Comparison of ENCODE assay signal across 17 cellular contexts in the genomic region with DNA sequence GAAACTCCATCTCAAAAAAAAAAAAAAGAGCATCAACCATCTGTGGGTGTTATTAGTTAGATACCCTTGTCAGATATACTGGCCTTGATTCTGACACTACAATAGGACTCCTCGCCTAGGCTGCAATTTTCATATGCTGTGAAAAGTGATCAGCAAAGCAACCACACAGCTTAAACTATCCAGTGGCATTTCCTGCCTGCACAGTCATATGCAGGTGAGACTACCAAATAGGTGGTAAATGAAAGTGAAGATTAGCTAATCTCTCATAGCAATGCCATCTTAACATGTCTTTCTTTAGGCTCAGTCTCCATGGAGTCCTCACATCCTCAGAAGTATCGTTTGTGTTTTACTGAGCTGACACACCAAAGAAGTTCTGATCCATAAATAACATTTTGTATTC. TPM values are rescaled to one million over a fixed set of nuclear protein-coding genes. Genes with fewer than 3 reads are reported as not detected.
DNase-seq lines count a peak whose midpoint lies in the region; ATAC-seq and TF ChIP-seq lines count a peak whose summit lies in the region.
"Had no signal": no experiment of that assay in that cellular context is flagged by ENCODE, and none has a peak within 500 bp of the region (broad histone marks: within the 10 kb centered on the region; RNA-seq: fewer than 3 reads in every experiment).

No MANE protein-coding gene starts in this region.

- no peaks in the 10 kb centered on the region for H3K9me3 Mint-ChIP-seq in activated CD4-positive, alpha-beta T cell treated with anti-CD3 and anti-CD28 coated beads for 36 hours (ENCODE audit: low read depth)
- H3K9me3 Mint-ChIP-seq in activated CD8-positive, alpha-beta T cell treated with anti-CD3 and anti-CD28 coated beads, Interleukin-2, amount 10 ng/mL, durations not matched to agents 7 days and 5 days (ENCODE audit: insufficient read depth) = no peaks in the 10 kb centered on the region
- H3K9me3 Mint-ChIP-seq in stimulated activated effector memory CD8-positive, alpha-beta T cell treated with anti-CD3 and anti-CD28 coated beads, Interleukin-12 subunit alpha, Interleukin-12 subunit beta, amount 100 ng/mL, for 72 hours = no peaks in the 10 kb centered on the region
- H3K9me3 Mint-ChIP-seq in CD14-positive monocyte = no peaks in the 10 kb centered on the region
- H3K9me3 Mint-ChIP-seq: central memory CD8-positive, alpha-beta T cell had no signal

- peaks cover 13% of the 10 kb centered on the region for H3K36me3 Mint-ChIP-seq in activated CD4-positive, alpha-beta T cell treated with anti-CD3 and anti-CD28 coated beads for 36 hours (ENCODE audit: low read depth)
- peaks cover 3% of the 10 kb centered on the region for H3K36me3 Mint-ChIP-seq in activated CD8-positive, alpha-beta T cell treated with anti-CD3 and anti-CD28 coated beads, Interleukin-2, amount 10 ng/mL, durations not matched to agents 7 days and 5 days (ENCODE audit: low read depth)
- H3K36me3 Mint-ChIP-seq in stimulated activated effector memory CD8-positive, alpha-beta T cell treated with anti-CD3 and anti-CD28 coated beads, Interleukin-12 subunit alpha, Interleukin-12 subunit beta, amount 100 ng/mL, for 72 hours = peaks cover 23% of the 10 kb centered on the region
- H3K36me3 Mint-ChIP-seq in CD14-positive monocyte = peaks cover 0 to 3% of the 10 kb centered on the region in 2 donors

- POLR2A ChIA-PET in activated CD4-positive, alpha-beta T cell treated with anti-CD3 and anti-CD28 coated beads for 36 hours (lab: Charles Lee) = interaction anchor here (0.9 kb wide), 1 partner anchor 14 kb away, joined by 3 read pairs; no protein-coding TSS in a partner anchor
- POLR2A ChIA-PET in activated CD8-positive, alpha-beta T cell treated with anti-CD3 and anti-CD28 coated beads, Interleukin-2, amount 10 ng/mL, durations not matched to agents 7 days and 5 days (lab: Charles Lee) = interaction anchor here (0.7 to 1.1 kb wide), 3 partner anchors 14 to 821 kb away, joined by 3 to 7 read pairs (median 3); a partner anchor contains a TSS

- no peak for TF ChIP-seq CTCF in CD14-positive monocyte (IDR thresholded peaks at IDR 0.05)

- CTCF ChIA-PET in activated CD4-positive, alpha-beta T cell treated with anti-CD3 and anti-CD28 coated beads for 36 hours (lab: Charles Lee) = no interaction called here
- CTCF ChIA-PET in activated CD8-positive, alpha-beta T cell treated with anti-CD3 and anti-CD28 coated beads, Interleukin-2, amount 10 ng/mL, durations not matched to agents 7 days and 5 days (lab: Charles Lee) = interaction anchor here (1.4 to 1.6 kb wide), 2 partner anchors 14 to 36 kb away, joined by 4 to 9 read pairs; no protein-coding TSS in a partner anchor

- H3K27ac Mint-ChIP-seq in activated CD4-positive, alpha-beta T cell treated with anti-CD3 and anti-CD28 coated beads for 36 hours = peak overlapping the region; percentile 4
- no peak overlapping the region for H3K27ac Mint-ChIP-seq in activated CD8-positive, alpha-beta T cell treated with anti-CD3 and anti-CD28 coated beads, Interleukin-2, amount 10 ng/mL, durations not matched to agents 7 days and 5 days
- peak overlapping the region; percentile 6 for H3K27ac Mint-ChIP-seq in stimulated activated effector memory CD8-positive, alpha-beta T cell treated with anti-CD3 and anti-CD28 coated beads, Interleukin-12 subunit alpha, Interleukin-12 subunit beta, amount 100 ng/mL, for 72 hours
- H3K27ac Mint-ChIP-seq in CD14-positive monocyte = no peak overlapping the region

- intact Hi-C loops in activated CD4-positive, alpha-beta T cell treated with anti-CD3 and anti-CD28 coated beads for 36 hours (cut with DNase I, micrococcal nuclease) = no loop called here
- intact Hi-C loops in CD14-positive monocyte (cut with micrococcal nuclease) = no loop called here

- peak; percentile 29 for DNase-seq in activated CD4-positive, alpha-beta T cell treated with anti-CD3 and anti-CD28 coated beads for 36 hours
- DNase-seq in activated CD4-positive, alpha-beta T cell treated with anti-CD3 and anti-CD28 coated beads, Interleukin-2, amount 50 U/mL, for 1 hour = no peak
- DNase-seq in activated CD8-positive, alpha-beta T cell treated with anti-CD3 and anti-CD28 coated beads, Interleukin-2, amount 10 ng/mL, durations not matched to agents 7 days and 5 days = no peak
- no peak for DNase-seq in stimulated activated effector memory CD8-positive, alpha-beta T cell treated with anti-CD3 and anti-CD28 coated beads, Interleukin-12 subunit alpha, Interleukin-12 subunit beta, amount 100 ng/mL, for 72 hours (ENCODE audit: low spot score in 2 of 2)
- DNase-seq in CD14-positive monocyte (ENCODE audit: low spot score) = no peak
- DNase-seq in DMS 273 (lab: John Stamatoyannopoulos, UW; ENCODE audit: unreplicated experiment) = no peak
- no peak for DNase-seq in NCI-H1048 (lab: John Stamatoyannopoulos, UW)
- DNase-seq: 8988T; activated CD4-positive, alpha-beta T cell treated with anti-CD3 and anti-CD28 coated beads for 1 hour; DMS79; foreskin keratinocyte; NCI-H1694 treated with DMSO at 0.1 percent for 48 hours; NCI-H446 treated with DMSO at 0.1 percent for 48 hours; posterior cingulate gyrus; SIG-M5 had no signal

- peaks cover 32% of the 10 kb centered on the region for H3K4me1 Mint-ChIP-seq in activated CD4-positive, alpha-beta T cell treated with anti-CD3 and anti-CD28 coated beads for 36 hours
- H3K4me1 Mint-ChIP-seq in activated CD8-positive, alpha-beta T cell treated with anti-CD3 and anti-CD28 coated beads, Interleukin-2, amount 10 ng/mL, durations not matched to agents 7 days and 5 days (ENCODE audit: low read depth) = peaks cover 9% of the 10 kb centered on the region
- peaks cover 15% of the 10 kb centered on the region for H3K4me1 Mint-ChIP-seq in stimulated activated effector memory CD8-positive, alpha-beta T cell treated with anti-CD3 and anti-CD28 coated beads, Interleukin-12 subunit alpha, Interleukin-12 subunit beta, amount 100 ng/mL, for 72 hours
- H3K4me1 Mint-ChIP-seq in CD14-positive monocyte = no peaks in the 10 kb centered on the region

- ATAC-seq in activated CD4-positive, alpha-beta T cell treated with anti-CD3 and anti-CD28 coated beads for 36 hours = peak; percentile 91
- ATAC-seq in GM21423 (IDR thresholded peaks at IDR 0.05; ENCODE audit: unreplicated experiment) = peak; percentile 31
- peak; percentile 47 for ATAC-seq in activated CD8-positive, alpha-beta T cell treated with anti-CD3 and anti-CD28 coated beads, Interleukin-2, amount 10 ng/mL, durations not matched to agents 7 days and 5 days
- ATAC-seq in stimulated activated effector memory CD8-positive, alpha-beta T cell treated with anti-CD3 and anti-CD28 coated beads, Interleukin-12 subunit alpha, Interleukin-12 subunit beta, amount 100 ng/mL, for 72 hours = peak; percentile 43
- ATAC-seq: foreskin keratinocyte had no signal

- no peak overlapping the region for H3K4me3 Mint-ChIP-seq in activated CD4-positive, alpha-beta T cell treated with anti-CD3 and anti-CD28 coated beads for 36 hours
- H3K4me3 Mint-ChIP-seq in activated CD8-positive, alpha-beta T cell treated with anti-CD3 and anti-CD28 coated beads, Interleukin-2, amount 10 ng/mL, durations not matched to agents 7 days and 5 days = no peak overlapping the region
- no peak overlapping the region for H3K4me3 Mint-ChIP-seq in stimulated activated effector memory CD8-positive, alpha-beta T cell treated with anti-CD3 and anti-CD28 coated beads, Interleukin-12 subunit alpha, Interleukin-12 subunit beta, amount 100 ng/mL, for 72 hours
- no peak overlapping the region for H3K4me3 Mint-ChIP-seq in CD14-positive monocyte
- H3K4me3 Mint-ChIP-seq: central memory CD8-positive, alpha-beta T cell had no signal

- no peaks in the 10 kb centered on the region for H3K27me3 Mint-ChIP-seq in activated CD4-positive, alpha-beta T cell treated with anti-CD3 and anti-CD28 coated beads for 36 hours
- H3K27me3 Mint-ChIP-seq in activated CD8-positive, alpha-beta T cell treated with anti-CD3 and anti-CD28 coated beads, Interleukin-2, amount 10 ng/mL, durations not matched to agents 7 days and 5 days (ENCODE audit: low read depth) = no peaks in the 10 kb centered on the region
- H3K27me3 Mint-ChIP-seq in CD14-positive monocyte (ENCODE audit: low read depth in 3 of 3) = no peaks in the 10 kb centered on the region
- H3K27me3 Mint-ChIP-seq: central memory CD8-positive, alpha-beta T cell had no signal

RNA-seq across cellular contexts. Expression of a gene that starts 40.8 kb away (rescaled TPM):
- 10 to 100 TPM in 1 of 2 experiments, 1 to 10 TPM in 1; 9.7 to 13.9 TPM for total RNA-seq in activated CD4-positive, alpha-beta T cell treated with anti-CD3 and anti-CD28 coated beads for 36 hours
- 1 to 10 TPM; 3.3 to 6.5 TPM for total RNA-seq in activated CD8-positive, alpha-beta T cell treated with anti-CD3 and anti-CD28 coated beads, Interleukin-2, amount 10 ng/mL, durations not matched to agents 7 days and 5 days
- 1 to 10 TPM; 1.1 to 1.2 TPM for polyA plus RNA-seq in CD14-positive monocyte

Comparison
In these comparisons a context has a peak if more than half of its experiments do, and no peak if none do; other contexts are left out.
1. ATAC-seq: peak in every context shown above with its lines; median percentile 91 in activated CD4-positive, alpha-beta T cell treated with anti-CD3 and anti-CD28 coated beads for 36 hours; 47 in activated CD8-positive, alpha-beta T cell treated with anti-CD3 and anti-CD28 coated beads, Interleukin-2, amount 10 ng/mL, durations not matched to agents 7 days and 5 days; 43 in stimulated activated effector memory CD8-positive, alpha-beta T cell treated with anti-CD3 and anti-CD28 coated beads, Interleukin-12 subunit alpha, Interleukin-12 subunit beta, amount 100 ng/mL, for 72 hours; 31 in GM21423.
2. H3K27ac Mint-ChIP-seq: peak in activated CD4-positive, alpha-beta T cell treated with anti-CD3 and anti-CD28 coated beads for 36 hours (single experiment) and stimulated activated effector memory CD8-positive, alpha-beta T cell treated with anti-CD3 and anti-CD28 coated beads, Interleukin-12 subunit alpha, Interleukin-12 subunit beta, amount 100 ng/mL, for 72 hours (single experiment); none in activated CD8-positive, alpha-beta T cell treated with anti-CD3 and anti-CD28 coated beads, Interleukin-2, amount 10 ng/mL, durations not matched to agents 7 days and 5 days (single experiment) and CD14-positive monocyte (0 of 7).